26 cellular contexts compared by ENCODE assay signal in genomic region chr15:40456738-40457137, GRCh38. TPM values are rescaled to one million over a fixed set of nuclear protein-coding genes. Genes with fewer than 3 reads are reported as not detected.
DNase-seq lines count a peak whose midpoint lies in the region; ATAC-seq, FAIRE-seq and TF ChIP-seq lines count a peak whose summit lies in the region.
"Had no signal": no experiment of that assay in that cellular context is flagged by ENCODE, and none has a peak within 500 bp of the region (broad histone marks: within the 10 kb centered on the region; RNA-seq: fewer than 3 reads in every experiment).

No MANE protein-coding gene starts in this region.

- no peak overlapping the region for H3K56ac ChIP-seq in H9 (ENCODE audit: insufficient read length, low read depth, low read length)

- no peak overlapping the region for H3K4ac ChIP-seq in H9 (ENCODE audit: low read depth, low read length)

- intact Hi-C loops in Right ventricle myocardium superior (cut with DNase I) (no loop called here), cardiac septum (cut with DNase I) (no loop called here), spleen (cut with DNase I; ENCODE audit: low total_unique reads) (no loop called here)

- H3K79me2 ChIP-seq in H9 (ENCODE audit: insufficient read depth, low read length) = peaks cover 36% of the 10 kb centered on the region; the same call in 1 of the 2 replicates

- H4K91ac ChIP-seq in H9 (ENCODE audit: insufficient read length, low read depth, low read length) = no peak overlapping the region

- H3T11ph ChIP-seq in H9 (ENCODE audit: low read length) = no peak overlapping the region

- TF ChIP-seq POLR2A in spleen (IDR thresholded peaks at IDR 0.05) = no peak

- no peak overlapping the region for H3K9ac ChIP-seq in H9 (ENCODE audit: extremely low read depth, insufficient read length, low read length)

- no peaks in the 10 kb centered on the region for H3K27me3 Mint-ChIP-seq in H9 (ENCODE audit: low read depth)
- H3K27me3 Mint-ChIP-seq: activated CD4-positive, alpha-beta T cell treated with anti-CD3 and anti-CD28 coated beads, Interleukin-2, amount 10 ng/mL, durations not matched to agents 24 days and 14 days; activated CD8-positive, alpha-beta memory T cell treated with anti-CD3 and anti-CD28 coated beads, Interleukin-2, amount 10 ng/mL, durations not matched to agents 7 days and 5 days had no signal

- DNase-seq in Right ventricle myocardium superior = no peak
- no peak for DNase-seq in cardiac septum (ENCODE audit: low spot score)
- DNase-seq in H9 = no peak
- DNase-seq in bronchial epithelial cell (ENCODE audit: low read depth) = no peak
- DNase-seq in spleen = peak; percentile 51
- no peak for DNase-seq in RPMI8226
- DNase-seq in stimulated activated CD4-positive, alpha-beta T cell treated with anti-CD3 and anti-CD28 coated beads, Interleukin-2, amount 100 ng/mL, for 48 hours = no peak
- DNase-seq: activated CD4-positive, alpha-beta T cell treated with anti-CD3 and anti-CD28 coated beads, Interleukin-2, amount 10 ng/mL, durations not matched to agents 24 days and 14 days; activated CD8-positive, alpha-beta memory T cell treated with anti-CD3 and anti-CD28 coated beads, Interleukin-2, amount 10 ng/mL, durations not matched to agents 7 days and 5 days; activated effector memory CD4-positive, alpha-beta T cell treated with Interleukin-2 at 50 U/mL for 16 hours; NCI-H1092 treated with DMSO at 0.1 percent for 48 hours; NCI-H187 treated with DMSO at 0.1 percent for 48 hours; NCI-H526; retina; stimulated activated CD4-positive, alpha-beta T cell treated with anti-CD3 and anti-CD28 coated beads, Interleukin-4, amount 100 ng/mL, for 1 hour; stimulated activated naive CD4-positive, alpha-beta T cell treated with Interleukin-2 at 50 U/mL for 16 hours; tibial artery had no signal

- no peak overlapping the region for H2BK12ac ChIP-seq in H9 (ENCODE audit: insufficient read length, low read depth, low read length)

- H3K27ac Mint-ChIP-seq in H9 = peak overlapping the region in 2 of 3 experiments; percentile 64 to 76; a peak in 2 of 7 replicates
- H3K27ac Mint-ChIP-seq: activated CD4-positive, alpha-beta T cell treated with anti-CD3 and anti-CD28 coated beads, Interleukin-2, amount 10 ng/mL, durations not matched to agents 24 days and 14 days; activated CD8-positive, alpha-beta memory T cell treated with anti-CD3 and anti-CD28 coated beads, Interleukin-2, amount 10 ng/mL, durations not matched to agents 7 days and 5 days; nephron; T-helper 1 cell treated with Interleukin-12 subunit alpha and Interleukin-12 subunit beta and Interleukin-4 antibody, amounts not matched to agents 30 μg/mL and 1 μg/mL, for 36 hours had no signal

- no CpG with 5 or more reads among the region's 4 CpGs for WGBS in H9 (ENCODE audit: extremely low coverage, insufficient read length, low lambda C conversion rate)
- WGBS in spleen, 5 donors = 71 to 80% (median 75%) methylated on average over 4 of the region's 4 CpGs

- FAIRE-seq in bronchial epithelial cell (lab: Jason Lieb, UNC) = peak; percentile 13
- FAIRE-seq: GM19239, RCC 7860 had no signal

- H4K8ac ChIP-seq in H9 (replicated peaks; ENCODE audit: insufficient read length, low read depth, low read length) = no peak overlapping the region

- H3K23ac ChIP-seq in H9 (ENCODE audit: insufficient read length, low read depth, low read length) = no peak overlapping the region

- no peak overlapping the region for H2BK5ac ChIP-seq in H9 (ENCODE audit: insufficient read length, low read length)

- H2AFZ ChIP-seq in H9 (ENCODE audit: low read length) = no peak overlapping the region

- H3K4me3 Mint-ChIP-seq in H9 = no peak overlapping the region
- H3K4me3 Mint-ChIP-seq: activated CD4-positive, alpha-beta T cell treated with anti-CD3 and anti-CD28 coated beads, Interleukin-2, amount 10 ng/mL, durations not matched to agents 24 days and 14 days; activated CD8-positive, alpha-beta memory T cell treated with anti-CD3 and anti-CD28 coated beads, Interleukin-2, amount 10 ng/mL, durations not matched to agents 7 days and 5 days; nephron; T-helper 1 cell treated with Interleukin-12 subunit alpha and Interleukin-12 subunit beta and Interleukin-4 antibody, amounts not matched to agents 30 μg/mL and 1 μg/mL, for 36 hours had no signal

- H3K9me3 ChIP-seq in H9 (ENCODE audit: control insufficient read depth, low read depth, low read length) (no peaks in the 10 kb centered on the region), spleen (no peaks in the 10 kb centered on the region)
- H3K9me3 ChIP-seq: ovary, tibial artery had no signal

- H3K23me2 ChIP-seq in H9 (ENCODE audit: insufficient read length, low read depth, low read length, poor library complexity, severe bottlenecking) = no peaks in the 10 kb centered on the region

- no peak overlapping the region for H2AK5ac ChIP-seq in H9 (ENCODE audit: insufficient read length, low read length)

- H3K4me1 Mint-ChIP-seq in H9 = peaks cover 49% of the 10 kb centered on the region in 2 experiments

- TF ChIP-seq CTCF in H9 (conservative IDR thresholded peaks at IDR 0.05) (no peak), bronchial epithelial cell (IDR thresholded peaks at IDR 0.05; ENCODE audit: insufficient read depth, low read length, severe bottlenecking) (no peak), spleen (IDR thresholded peaks at IDR 0.05 in 8 of 11, conservative IDR thresholded peaks at IDR 0.05 in 3 of 11) (no peak)

- ATAC-seq in Right ventricle myocardium superior (ENCODE audit: poor library complexity) (peak; percentile 28), GM19455 (IDR thresholded peaks at IDR 0.05; ENCODE audit: unreplicated experiment) (no peak)
- ATAC-seq: activated CD8-positive, alpha-beta memory T cell treated with anti-CD3 and anti-CD28 coated beads, Interleukin-2, amount 10 ng/mL, durations not matched to agents 7 days and 5 days had no signal

- H4K20me1 ChIP-seq in H9 (ENCODE audit: control insufficient read depth, insufficient read depth, insufficient read length) = no peaks in the 10 kb centered on the region

- H3K9me3 Mint-ChIP-seq in H9 = no peaks in the 10 kb centered on the region
- H3K9me3 Mint-ChIP-seq: activated CD4-positive, alpha-beta T cell treated with anti-CD3 and anti-CD28 coated beads, Interleukin-2, amount 10 ng/mL, durations not matched to agents 24 days and 14 days; nephron; T-helper 1 cell treated with Interleukin-12 subunit alpha and Interleukin-12 subunit beta and Interleukin-4 antibody, amounts not matched to agents 30 μg/mL and 1 μg/mL, for 36 hours had no signal

- H3K14ac ChIP-seq in H9 (ENCODE audit: insufficient read depth, low read length) = no peak overlapping the region; the same call in 1 of the 2 replicates

- no peak overlapping the region for H4K5ac ChIP-seq in H9 (ENCODE audit: insufficient read length, low read depth, low read length)

- peaks cover 13% of the 10 kb centered on the region for H3K79me1 ChIP-seq in H9 (ENCODE audit: insufficient read depth, low read depth, low read length, poor library complexity, severe bottlenecking)

- H3K27me3 ChIP-seq in H9 (ENCODE audit: insufficient read depth, low read length) (no peaks in the 10 kb centered on the region), bronchial epithelial cell (ENCODE audit: control insufficient read depth, insufficient read depth, low read length) (no peaks in the 10 kb centered on the region), spleen (replicated peaks in 1 of 7) (no peaks in the 10 kb centered on the region)
- H3K27me3 ChIP-seq: ovary, tibial artery had no signal

- H3K18ac ChIP-seq in H9 (ENCODE audit: insufficient read length, low read depth, low read length) = no peak overlapping the region

- no peak overlapping the region for H3K27ac ChIP-seq in H9 (ENCODE audit: insufficient read length, low read depth, low read length)
- peak overlapping the region in 2 of 8 donors; percentile 13 to 33 for H3K27ac ChIP-seq in spleen
- H3K27ac ChIP-seq: C4-2B, ovary, SK-N-MC, tibial artery had no signal

- no peak overlapping the region for H3K4me2 ChIP-seq in H9 (ENCODE audit: insufficient read depth, insufficient read length, low read length)
- H3K4me2 ChIP-seq: smooth muscle cell had no signal

- no peak overlapping the region for H3K4me3 ChIP-seq in bronchial epithelial cell (ENCODE audit: low read depth, low read length)
- H3K4me3 ChIP-seq in spleen = no peak overlapping the region
- H3K4me3 ChIP-seq: ovary, SK-N-MC, smooth muscle cell, tibial artery had no signal

- H2BK15ac ChIP-seq in H9 (ENCODE audit: low read depth, low read length) = no peak overlapping the region

- H3K4me1 ChIP-seq in H9 (ENCODE audit: insufficient read depth, low read length) (peaks cover 8% of the 10 kb centered on the region; the same call in 1 of the 2 replicates), spleen (peaks cover 42 to 61% (median 53%) of the 10 kb centered on the region in 6 donors)

- peaks cover 10% of the 10 kb centered on the region for H3K36me3 ChIP-seq in bronchial epithelial cell (ENCODE audit: control insufficient read depth, insufficient read depth, low read length)
- peaks cover 0 to 37% (median 24%) of the 10 kb centered on the region in 6 donors for H3K36me3 ChIP-seq in spleen
- H3K36me3 ChIP-seq: ovary had no signal

- peaks cover 9 to 33% (median 12%) of the 10 kb centered on the region in 3 experiments; a peak in 6 of 7 replicates for H3K36me3 Mint-ChIP-seq in H9 (ENCODE audit: insufficient read depth in 1 of 3, low read depth in 3 of 3)
- H3K36me3 Mint-ChIP-seq: activated CD8-positive, alpha-beta memory T cell treated with anti-CD3 and anti-CD28 coated beads, Interleukin-2, amount 10 ng/mL, durations not matched to agents 7 days and 5 days had no signal

- no peak overlapping the region for H2BK120ac ChIP-seq in H9 (ENCODE audit: low read depth, low read length, poor library complexity, severe bottlenecking)

- no peak overlapping the region for H2BK20ac ChIP-seq in H9 (ENCODE audit: low read depth, low read length, poor library complexity, severe bottlenecking)

RNA-seq across cellular contexts. Expression of gene CHST14, which starts 14.0 kb away (rescaled TPM):
- total RNA-seq in Right ventricle myocardium superior = 7.5 TPM
- 8.4 TPM for total RNA-seq in cardiac septum
- 24.4 and 25.7 TPM in 2 replicates for total RNA-seq in H9 (2021)
- total RNA-seq in bronchial epithelial cell = 1.0 and 1.1 TPM in 2 replicates
- total RNA-seq in spleen = 10 to 100 TPM; 12.0 to 18.5 (median 15.3) TPM
- polyA plus RNA-seq in spleen = 10 to 100 TPM in 1 of 3 donors, 1 to 10 TPM in 2; 7.1 to 10.6 (median 9.0) TPM

RNA-seq across cellular contexts. Expression of gene BAHD1, which starts 16.0 kb away (rescaled TPM):
- total RNA-seq in Right ventricle myocardium superior (16.2 TPM), cardiac septum (17.7 TPM), H9 (2021) (52.9 and 54.1 TPM in 2 replicates), bronchial epithelial cell (4.2 and 6.3 TPM in 2 replicates), spleen (10 to 100 TPM; 13.5 to 27.0 (median 22.2) TPM)
- polyA plus RNA-seq in spleen = 10 to 100 TPM in 1 of 3 donors, 1 to 10 TPM in 2; 7.4 to 14.2 (median 8.7) TPM

RNA-seq across cellular contexts. Expression of gene IVD, which starts 51.1 kb away (rescaled TPM):
- 90.8 TPM for total RNA-seq in Right ventricle myocardium superior
- 106 TPM for total RNA-seq in cardiac septum
- 86.7 and 93.1 TPM in 2 replicates for total RNA-seq in H9 (2021)
- total RNA-seq in bronchial epithelial cell = 12.4 and 19.6 TPM in 2 replicates
- total RNA-seq in spleen = 10 to 100 TPM; 39.6 to 93.9 (median 61.6) TPM
- 10 to 100 TPM; 25.1 to 44.4 (median 35.1) TPM for polyA plus RNA-seq in spleen
